28 cellular contexts compared by ENCODE assay signal in genomic region chr1:221947731-221948130, GRCh38.
DNase-seq lines count a peak whose midpoint lies in the region; ATAC-seq, FAIRE-seq and TF ChIP-seq lines count a peak whose summit lies in the region.
"Had no signal": no experiment of that assay in that cellular context is flagged by ENCODE, and none has a peak within 500 bp of the region (broad histone marks: within the 10 kb centered on the region; RNA-seq: fewer than 3 reads in every experiment).

No MANE protein-coding gene starts in this region.

- H3K27ac ChIP-seq in mammary epithelial cell (ENCODE audit: insufficient read depth, low read depth, low read length) (peak overlapping the region; percentile 98), breast epithelium (no peak overlapping the region), keratinocyte (ENCODE audit: control insufficient read depth, insufficient read depth, low read length) (no peak overlapping the region), heart left ventricle (no peak overlapping the region), gastrocnemius medialis (no peak overlapping the region)
- H3K27ac ChIP-seq: gastroesophageal sphincter, prostate gland, transverse colon had no signal

- in situ Hi-C loops in mammary epithelial cell (cut with MboI; ENCODE audit: low sequenced_read_pairs in 2 of 2), result no loop called here
- in situ Hi-C loops in gastrocnemius medialis (cut with MboI; ENCODE audit: low sequenced_read_pairs in 4 of 4), result no loop called here

- CTCF ChIA-PET in mammary epithelial cell (lab: Charles Lee; ENCODE audit: low non-redundant PET), result interaction anchor here (0.6 kb wide), 1 partner anchor 55 kb away, joined by 5 read pairs; no protein-coding TSS in a partner anchor

- FAIRE-seq in keratinocyte (lab: Jason Lieb, UNC), result peak; percentile 78

- H3K4me3 ChIP-seq in mammary epithelial cell (replicated peaks in 1 of 3; ENCODE audit: insufficient read depth in 1 of 3, low read depth in 2 of 3, low read length in 3 of 3) (no peak overlapping the region), breast epithelium (no peak overlapping the region), keratinocyte (ENCODE audit: control insufficient read depth in 2 of 3, extremely low read depth in 1 of 3, insufficient read depth in 2 of 3, low read depth in 1 of 3, low read length in 3 of 3) (no peak overlapping the region), heart left ventricle (no peak overlapping the region), gastrocnemius medialis (no peak overlapping the region)
- H3K4me3 ChIP-seq: gastroesophageal sphincter, GM23338, prostate gland, transverse colon had no signal

- no TSS peak for BruUV-seq in mammary epithelial cell (replicated peaks; lab: Mats Ljungman, UMichigan)

- no peaks in the 10 kb centered on the region for H3K9me1 ChIP-seq in keratinocyte (ENCODE audit: control insufficient read depth, extremely low read depth, insufficient read depth, low read length)

- H3K79me2 ChIP-seq in mammary epithelial cell (ENCODE audit: insufficient read depth, low read length) (peaks cover 4% of the 10 kb centered on the region), keratinocyte (ENCODE audit: control insufficient read depth, insufficient read depth, low read length) (no peaks in the 10 kb centered on the region)

- no peak for ATAC-seq in left lobe of liver
- ATAC-seq in heart left ventricle, result no peak
- no peak for ATAC-seq in gastrocnemius medialis
- ATAC-seq: activated CD4-positive, CD25-positive, alpha-beta regulatory T cell treated with anti-CD3 and anti-CD28 coated beads, Interleukin-2, amount 50 U/mL, for 24 hours; activated naive CD8-positive, alpha-beta T cell treated with anti-CD3 and anti-CD28 coated beads, Interleukin-2, amount 50 U/mL, for 24 hours; activated T-cell treated with anti-CD3 and anti-CD28 coated beads, Interleukin-2, amount 50 U/mL, for 72 hours; gastroesophageal sphincter; GM23338; stimulated activated effector memory CD8-positive, alpha-beta T cell treated with anti-CD3 and anti-CD28 coated beads, Interleukin-12 subunit alpha, Interleukin-12 subunit beta, amount 100 ng/mL, for 72 hours; T-helper 17 cell had no signal

- TF ChIP-seq POLR2A in breast epithelium (IDR thresholded peaks at IDR 0.05), result no peak
- TF ChIP-seq POLR2A in heart left ventricle (IDR thresholded peaks at IDR 0.05), result no peak
- no peak for TF ChIP-seq POLR2A in gastrocnemius medialis (IDR thresholded peaks at IDR 0.05)

- peak; percentile 95 for DNase-seq in mammary epithelial cell
- no peak for DNase-seq in breast epithelium (ENCODE audit: low spot score in 2 of 2)
- peak; percentile 35 for DNase-seq in RPMI7951 (ENCODE audit: low read depth)
- DNase-seq in keratinocyte (ENCODE audit: low read depth, low spot score), result peak; percentile 13
- no peak for DNase-seq in left lobe of liver (ENCODE audit: low spot score)
- DNase-seq in heart left ventricle, result no peak
- no peak for DNase-seq in activated T-cell treated with anti-CD3 and anti-CD28 coated beads, Interleukin-2, amount 50 U/mL, for 1 hour
- DNase-seq in gastrocnemius medialis, result no peak
- DNase-seq: 8988T; activated CD4-positive, alpha-beta T cell treated with anti-CD3 and anti-CD28 coated beads, Interleukin-2, amount 50 U/mL, for 48 hours; activated naive CD8-positive, alpha-beta T cell treated with anti-CD3 and anti-CD28 coated beads, Interleukin-2, amount 50 U/mL, for 24 hours; activated T-cell treated with anti-CD3 and anti-CD28 coated beads, Interleukin-2, amount 50 U/mL, for 72 hours; DMS79 treated with DMSO at 0.1 percent for 48 hours; HFFc6; hippocampal formation; mesendoderm; NCI-H1048; NCI-H1694; NCI-H446 treated with DMSO at 0.1 percent for 48 hours; SHP77; stimulated activated CD4-positive, alpha-beta T cell treated with anti-CD3 and anti-CD28 coated beads, Interleukin-15, amount 100 ng/mL, for 24 hours; T-helper 17 cell; transverse colon had no signal

- H3K4me1 ChIP-seq in mammary epithelial cell (ENCODE audit: insufficient read depth, low read length) (peaks cover 20% of the 10 kb centered on the region), breast epithelium (no peaks in the 10 kb centered on the region), keratinocyte (ENCODE audit: control insufficient read depth, extremely low read depth, insufficient read depth, low read length) (peaks cover 8% of the 10 kb centered on the region), heart left ventricle (no peaks in the 10 kb centered on the region), gastrocnemius medialis (no peaks in the 10 kb centered on the region)
- H3K4me1 ChIP-seq: gastroesophageal sphincter, prostate gland, transverse colon had no signal

- intact Hi-C loops in mammary epithelial cell (cut with micrococcal nuclease), result loop anchor here (5.0 kb wide), 1 partner anchor 55 kb away; no protein-coding TSS in a partner anchor
- intact Hi-C loops in breast epithelium (cut with DNase I; ENCODE audit: low total_unique reads), result no loop called here
- intact Hi-C loops in heart left ventricle (cut with DNase I), result no loop called here
- intact Hi-C loops in gastrocnemius medialis (cut with DNase I; ENCODE audit: low total_unique reads), result no loop called here

- dilution Hi-C loops in mammary epithelial cell (cut with HindIII; ENCODE audit: low sequenced_read_pairs) (no loop called here), keratinocyte (cut with MboI; ENCODE audit: extremely low pct_ligation_motif_present, low sequenced_read_pairs) (no loop called here)

- TF ChIP-seq CTCF in mammary epithelial cell (conservative IDR thresholded peaks at IDR 0.05 in 1 of 2, IDR thresholded peaks at IDR 0.05 in 1 of 2; ENCODE audit: extremely low read depth in 1 of 2, insufficient read depth in 1 of 2, low read depth in 1 of 2, low read length in 2 of 2) (no peak), breast epithelium (IDR thresholded peaks at IDR 0.05) (no peak), keratinocyte (optimal IDR thresholded peaks at IDR 0.05 in 1 of 3, IDR thresholded peaks at IDR 0.05 in 1 of 3, conservative IDR thresholded peaks at IDR 0.05 in 1 of 3; ENCODE audit: extremely low read depth in 1 of 3, insufficient read depth in 2 of 3, low read length in 3 of 3) (no peak), heart left ventricle (IDR thresholded peaks at IDR 0.05) (no peak), gastrocnemius medialis (IDR thresholded peaks at IDR 0.05 in 4 of 5, conservative IDR thresholded peaks at IDR 0.05 in 1 of 5) (no peak)

- H2AFZ ChIP-seq in mammary epithelial cell (ENCODE audit: low read depth, low read length) (peak overlapping the region; percentile 25), keratinocyte (ENCODE audit: control insufficient read depth, low read length) (no peak overlapping the region)
- H2AFZ ChIP-seq: GM23338 had no signal

- H4K20me1 ChIP-seq in mammary epithelial cell (ENCODE audit: insufficient read depth, low read length), result no peaks in the 10 kb centered on the region
- no peaks in the 10 kb centered on the region for H4K20me1 ChIP-seq in keratinocyte (ENCODE audit: control insufficient read depth, extremely low read depth, insufficient read depth, low read length)

- H3K27me3 ChIP-seq in mammary epithelial cell (ENCODE audit: insufficient read depth, low read length) (no peaks in the 10 kb centered on the region), breast epithelium (no peaks in the 10 kb centered on the region), keratinocyte (ENCODE audit: control insufficient read depth, extremely low read depth, insufficient read depth, low read length) (no peaks in the 10 kb centered on the region), heart left ventricle (no peaks in the 10 kb centered on the region), gastrocnemius medialis (no peaks in the 10 kb centered on the region)
- H3K27me3 ChIP-seq: gastroesophageal sphincter, transverse colon had no signal

- WGBS in mammary epithelial cell (ENCODE audit: low coverage, missing lambda C conversion rate), result 0% methylated on average over 4 of the region's 4 CpGs
- 68 to 83% (median 81%) methylated on average over 4 of the region's 4 CpGs for WGBS in heart left ventricle, 4 donors

- H3K36me3 ChIP-seq in mammary epithelial cell (ENCODE audit: insufficient read depth, low read length) (no peaks in the 10 kb centered on the region), breast epithelium (no peaks in the 10 kb centered on the region), keratinocyte (ENCODE audit: control insufficient read depth in 2 of 2, extremely low read depth in 1 of 2, insufficient read depth in 2 of 2, low read length in 2 of 2) (no peaks in the 10 kb centered on the region), heart left ventricle (no peaks in the 10 kb centered on the region), gastrocnemius medialis (no peaks in the 10 kb centered on the region)
- H3K36me3 ChIP-seq: gastroesophageal sphincter, prostate gland, transverse colon had no signal

- H3K9ac ChIP-seq in mammary epithelial cell (ENCODE audit: insufficient read depth, low read length) (peak overlapping the region; percentile 69), keratinocyte (ENCODE audit: control insufficient read depth, extremely low read depth, insufficient read depth, low read length) (no peak overlapping the region)

- H3K4me2 ChIP-seq in mammary epithelial cell (ENCODE audit: insufficient read depth, low read depth, low read length) (no peak overlapping the region), keratinocyte (ENCODE audit: control insufficient read depth, extremely low read depth, insufficient read depth, low read depth, low read length) (no peak overlapping the region)
- H3K4me2 ChIP-seq: GM23338 had no signal

- H3K9me3 ChIP-seq in mammary epithelial cell (replicated peaks; ENCODE audit: insufficient read depth, low read length) (peaks cover 31% of the 10 kb centered on the region), breast epithelium (peaks cover 16 to 26% of the 10 kb centered on the region in 2 donors), keratinocyte (ENCODE audit: control insufficient read depth, low read depth, low read length) (peaks cover 3% of the 10 kb centered on the region), heart left ventricle (peaks cover 0 to 24% (median 10%) of the 10 kb centered on the region in 12 donors), gastrocnemius medialis (no peaks in the 10 kb centered on the region)
- H3K9me3 ChIP-seq: prostate gland had no signal

Comparison
In these comparisons a context has a peak if more than half of its experiments do, and no peak if none do; other contexts are left out.
1. DNase-seq: peak in mammary epithelial cell (single experiment), RPMI7951 (single experiment) and keratinocyte (single experiment); none in breast epithelium (0 of 2), left lobe of liver (single experiment), heart left ventricle (0 of 5), activated T-cell treated with anti-CD3 and anti-CD28 coated beads, Interleukin-2, amount 50 U/mL, for 1 hour (single experiment) and gastrocnemius medialis (0 of 2).